In the genomic region with DNA sequence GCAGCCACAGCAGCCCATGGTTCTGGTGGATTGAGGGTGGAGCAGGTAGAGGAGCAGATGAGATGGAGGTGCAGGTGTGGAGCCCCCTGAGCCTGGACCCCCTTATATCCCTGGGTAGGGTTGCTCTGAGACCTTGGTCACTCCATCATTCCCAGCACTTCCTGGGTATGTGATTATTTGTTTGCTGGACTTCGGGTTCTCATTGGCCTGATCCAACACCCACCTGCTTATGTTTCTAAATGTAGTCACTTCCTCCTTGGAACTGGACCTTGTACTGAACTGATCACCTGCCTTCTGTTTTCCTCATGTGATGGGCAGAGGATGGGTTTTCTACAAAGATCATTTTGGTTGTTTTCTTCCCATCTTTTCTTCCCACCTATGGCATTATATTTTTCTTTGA, we compare ENCODE assay signal across 28 cellular contexts. TPM values are rescaled to one million over a fixed set of nuclear protein-coding genes. Genes with fewer than 3 reads are reported as not detected.
DNase-seq lines count a peak whose midpoint lies in the region; ATAC-seq, FAIRE-seq and TF ChIP-seq lines count a peak whose summit lies in the region.
"Had no signal": no experiment of that assay in that cellular context is flagged by ENCODE, and none has a peak within 500 bp of the region (broad histone marks: within the 10 kb centered on the region; RNA-seq: fewer than 3 reads in every experiment).

A gene with protein sequence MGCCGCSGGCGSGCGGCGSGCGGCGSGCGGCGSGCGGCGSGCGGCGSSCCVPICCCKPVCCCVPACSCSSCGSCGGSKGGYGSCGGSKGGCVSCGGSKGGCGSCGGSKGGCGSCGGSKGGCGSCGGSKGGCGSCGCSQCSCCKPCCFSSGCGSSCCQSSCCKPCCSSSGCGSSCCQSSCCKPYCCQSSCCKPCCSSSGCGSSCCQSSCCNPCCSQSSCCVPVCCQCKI (minus strand): TSS at position 63 of the 400 bp plus-strand sequence. CDS start 45 bp downstream, at position 18.

- ATAC-seq in activated T-helper 17 cell treated with anti-CD3 and anti-CD28 coated beads, Interleukin-2, amount 50 U/mL, for 72 hours (replicated peaks): no peak
- ATAC-seq in left colon: peak; percentile 97
- ATAC-seq in pancreas: peak in 3 of 4 donors; percentile 44 to 69 (median 49)
- ATAC-seq: CD8-positive, alpha-beta T cell; HCT116 had no signal

- H3K4me1 ChIP-seq in pancreas (no peaks in the 10 kb centered on the region), MM.1S (ENCODE audit: low read length) (no peaks in the 10 kb centered on the region)
- H3K4me1 ChIP-seq: Peyer's patch had no signal

- no peaks in the 10 kb centered on the region for H3K36me3 ChIP-seq in pancreas
- no peaks in the 10 kb centered on the region for H3K36me3 ChIP-seq in MM.1S (replicated peaks; ENCODE audit: insufficient read depth, low read length)
- H3K36me3 ChIP-seq: Peyer's patch had no signal

- H3K27me3 ChIP-seq in pancreas (no peaks in the 10 kb centered on the region), MM.1S (replicated peaks; ENCODE audit: insufficient read depth, low read length) (peaks cover 96% of the 10 kb centered on the region)
- H3K27me3 ChIP-seq: Peyer's patch had no signal

- H3K4me3 ChIP-seq in pancreas: no peak within 1 kb of the TSS
- no peak within 1 kb of the TSS for H3K4me3 ChIP-seq in MM.1S (ENCODE audit: low read length)
- H3K4me3 ChIP-seq: Peyer's patch had no signal

- no peak within 1 kb of the TSS for H2AFZ ChIP-seq in MM.1S (ENCODE audit: low read length)

- H3K27ac Mint-ChIP-seq in activated T-helper 17 cell treated with anti-CD3 and anti-CD28 coated beads, Interleukin-2, amount 50 U/mL, for 72 hours: peak within 1 kb of the TSS; percentile 69
- H3K27ac Mint-ChIP-seq: CD8-positive, alpha-beta T cell had no signal

- H3K9ac ChIP-seq in MM.1S (ENCODE audit: low read length): no peak within 1 kb of the TSS

- DNase-seq in G401 (ENCODE audit: low spot score): peak; percentile 37
- DNase-seq in left colon: no peak
- no peak for DNase-seq in pancreas
- no peak for DNase-seq in GM19238 (ENCODE audit: insufficient read length, low spot score)
- no peak for DNase-seq in MM.1S
- no peak for DNase-seq in T-helper 2 cell
- DNase-seq: CD8-positive, alpha-beta T cell; DMS 273 treated with DMSO at 0.1 percent for 48 hours; DND-41; Kasumi-1; NCI-H1105 treated with DMSO at 0.1 percent for 48 hours; NCI-H146; NCI-H1930; NCI-H2107; NCI-H446; NCI-H524 treated with DMSO at 0.1 percent for 48 hours; NCI-H82; SHP77 treated with DMSO at 0.1 percent for 48 hours had no signal

- no peak for TF ChIP-seq CTCF in pancreas (IDR thresholded peaks at IDR 0.05)
- no peak for TF ChIP-seq CTCF in MM.1S (IDR thresholded peaks at IDR 0.05; ENCODE audit: low read length)

- no peak within 1 kb of the TSS for H3K4me2 ChIP-seq in MM.1S (ENCODE audit: low read depth, low read length)

- H3K4me1 Mint-ChIP-seq in activated T-helper 17 cell treated with anti-CD3 and anti-CD28 coated beads, Interleukin-2, amount 50 U/mL, for 72 hours: peaks cover 6% of the 10 kb centered on the region

- intact Hi-C loops in left colon (cut with DNase I, micrococcal nuclease): no loop called here
- intact Hi-C loops in pancreas (cut with DNase I): no loop called here

- H3K27ac ChIP-seq in pancreas (no peak within 1 kb of the TSS), MM.1S (ENCODE audit: low read length) (no peak within 1 kb of the TSS)
- H3K27ac ChIP-seq: C4-2B, Peyer's patch had no signal

- H3K9me3 ChIP-seq in pancreas (no peaks in the 10 kb centered on the region), MM.1S (replicated peaks; ENCODE audit: insufficient read depth, low read length) (no peaks in the 10 kb centered on the region)
- H3K9me3 ChIP-seq: Peyer's patch had no signal

- no peak for FAIRE-seq in pancreas (lab: Jason Lieb, UNC)
- FAIRE-seq: GM18507, H1 had no signal

- in situ Hi-C loops in G401 (cut with HindIII; ENCODE audit: low sequenced_read_pairs): loop anchor here (10.0 kb wide), 1 partner anchor 87 kb away; no protein-coding TSS in a partner anchor

- H3K79me2 ChIP-seq in MM.1S (ENCODE audit: low read length): no peaks in the 10 kb centered on the region

- peaks cover 6% of the 10 kb centered on the region for H3K27me3 Mint-ChIP-seq in activated T-helper 17 cell treated with anti-CD3 and anti-CD28 coated beads, Interleukin-2, amount 50 U/mL, for 72 hours

- H3F3A ChIP-seq in MM.1S (ENCODE audit: insufficient read depth, low read length): no peaks in the 10 kb centered on the region

- H3K36me3 Mint-ChIP-seq in activated T-helper 17 cell treated with anti-CD3 and anti-CD28 coated beads, Interleukin-2, amount 50 U/mL, for 72 hours (ENCODE audit: low read depth): no peaks in the 10 kb centered on the region
- H3K36me3 Mint-ChIP-seq: CD8-positive, alpha-beta T cell had no signal

- H4K20me1 ChIP-seq in MM.1S (ENCODE audit: insufficient read depth, low read length): no peaks in the 10 kb centered on the region

- H3K9me3 Mint-ChIP-seq in activated T-helper 17 cell treated with anti-CD3 and anti-CD28 coated beads, Interleukin-2, amount 50 U/mL, for 72 hours: peaks cover 3% of the 10 kb centered on the region
- H3K9me3 Mint-ChIP-seq: CD8-positive, alpha-beta T cell had no signal

- H3K4me3 Mint-ChIP-seq in activated T-helper 17 cell treated with anti-CD3 and anti-CD28 coated beads, Interleukin-2, amount 50 U/mL, for 72 hours: no peak within 1 kb of the TSS
- H3K4me3 Mint-ChIP-seq: CD8-positive, alpha-beta T cell had no signal

- H3K9me2 ChIP-seq in MM.1S (replicated peaks; ENCODE audit: insufficient read depth, low read length): no peaks in the 10 kb centered on the region

- WGBS in pancreas, 2 donors: 13 to 20% methylated on average over 1 of the region's 1 CpG

RNA-seq across cellular contexts. Expression of the gene that starts here (rescaled TPM):
- total RNA-seq in G401 (2014; rRNA removed; shearing (Covaris generic)): not detected in 2 replicates
- total RNA-seq in activated T-helper 17 cell treated with anti-CD3 and anti-CD28 coated beads, Interleukin-2, amount 50 U/mL, for 72 hours: not detected
- total RNA-seq in left colon (not detected), pancreas (not detected)
- not detected for polyA plus RNA-seq in pancreas
- total RNA-seq: A673; CD8-positive, alpha-beta T cell; H1; HT-29; M059J; Peyer's patch; T-helper 1 cell treated with Interleukin-12 subunit alpha and Interleukin-12 subunit beta and Interleukin-4 antibody, amounts not matched to agents 30 ng/mL and 1 ng/mL, for 36 hours had no signal
- polyA plus RNA-seq: H1 had no signal

Comparison
In these comparisons a context has a peak if more than half of its experiments do, and no peak if none do; other contexts are left out.
1. Peak in DNase-seq in G401; RNA of the gene not detected or under 1 TPM.
2. Peak in ATAC-seq in left colon; RNA of the gene not detected or under 1 TPM.
3. Peak in ATAC-seq in pancreas; RNA of the gene not detected or under 1 TPM.